ENCODE assay signal across 23 cellular contexts in genomic region chr4:90112715-90113114, GRCh38. TPM values are rescaled to one million over a fixed set of nuclear protein-coding genes. Genes with fewer than 3 reads are reported as not detected.
DNase-seq lines count a peak whose midpoint lies in the region; FAIRE-seq and TF ChIP-seq lines count a peak whose summit lies in the region.
"Had no signal": no experiment of that assay in that cellular context is flagged by ENCODE, and none has a peak within 500 bp of the region (broad histone marks: within the 10 kb centered on the region; RNA-seq: fewer than 3 reads in every experiment).

No MANE protein-coding gene starts in this region.

- H3K4me1 ChIP-seq in mesenchymal stem cell (ENCODE audit: control insufficient read depth, insufficient read depth, low read depth, low read length), result no peaks in the 10 kb centered on the region
- H3K4me1 ChIP-seq in neuronal stem cell (ENCODE audit: control insufficient read depth in 2 of 2, insufficient read depth in 1 of 2, low read depth in 1 of 2, low read length in 2 of 2), result no peaks in the 10 kb centered on the region

- no peaks in the 10 kb centered on the region for H3K4me1 Mint-ChIP-seq in activated CD4-positive, alpha-beta memory T cell treated with anti-CD3 and anti-CD28 coated beads, Interleukin-2, amount 10 ng/mL, durations not matched to agents 7 days and 5 days
- H3K4me1 Mint-ChIP-seq: CD8-positive, alpha-beta memory T cell had no signal

- no peaks in the 10 kb centered on the region for H3K9me3 ChIP-seq in mesenchymal stem cell (ENCODE audit: control insufficient read depth, low read length)
- H3K9me3 ChIP-seq in neuronal stem cell (replicated peaks in 1 of 2; ENCODE audit: control insufficient read depth in 2 of 2, insufficient read depth in 1 of 2, low read depth in 1 of 2, low read length in 2 of 2), result no peaks in the 10 kb centered on the region

- H4K8ac ChIP-seq in mesenchymal stem cell (ENCODE audit: low read length) (no peak overlapping the region), neuronal stem cell (ENCODE audit: low read depth, low read length) (no peak overlapping the region)

- peaks cover 5% of the 10 kb centered on the region for H3K27me3 Mint-ChIP-seq in activated CD4-positive, alpha-beta memory T cell treated with anti-CD3 and anti-CD28 coated beads, Interleukin-2, amount 10 ng/mL, durations not matched to agents 7 days and 5 days

- CTCF ChIA-PET in activated CD4-positive, alpha-beta memory T cell treated with anti-CD3 and anti-CD28 coated beads, Interleukin-2, amount 10 ng/mL, durations not matched to agents 7 days and 5 days (lab: Charles Lee), result no interaction called here

- peak; percentile 17 for DNase-seq in Daoy (ENCODE audit: low read depth)
- DNase-seq in M059J (ENCODE audit: low read depth), result peak; percentile 43
- peak; percentile 30 for DNase-seq in bronchial epithelial cell (ENCODE audit: low read depth)
- peak; percentile 47 for DNase-seq in mesenchymal stem cell
- no peak for DNase-seq in DMS 273 (lab: John Stamatoyannopoulos, UW; ENCODE audit: unreplicated experiment)
- DNase-seq in activated CD4-positive, alpha-beta memory T cell treated with anti-CD3 and anti-CD28 coated beads, Interleukin-2, amount 10 ng/mL, durations not matched to agents 7 days and 5 days, result no peak
- DNase-seq in neuronal stem cell (ENCODE audit: low spot score), result no peak
- DNase-seq: Calu3; CD8-positive, alpha-beta memory T cell; GDM1; GM23248; HCEC 1CT; IMR-90; NCI-H1417; NCI-H187; NCI-H446; NCI-H526; RPMI8226; SHP77 treated with DMSO at 0.1 percent for 48 hours; SW 1271 had no signal

- H3K79me1 ChIP-seq in mesenchymal stem cell (replicated peaks; ENCODE audit: low read length, poor library complexity, severe bottlenecking) (no peaks in the 10 kb centered on the region), neuronal stem cell (ENCODE audit: low read depth, low read length) (no peaks in the 10 kb centered on the region)

- WGBS in mesenchymal stem cell, result 20% methylated on average over 1 of the region's 2 CpGs
- no CpG with 5 or more reads among the region's 2 CpGs for WGBS in neuronal stem cell (ENCODE audit: extremely low coverage in 2 of 2, insufficient read length in 2 of 2, insufficient replicate concordance in 1 of 2), 2 donors

- H3K4me3 ChIP-seq in bronchial epithelial cell (ENCODE audit: low read depth, low read length), result no peak overlapping the region
- H3K4me3 ChIP-seq in mesenchymal stem cell (ENCODE audit: insufficient read depth in 1 of 2, low read depth in 1 of 2, low read length in 2 of 2), result no peak overlapping the region
- H3K4me3 ChIP-seq in neuronal stem cell (ENCODE audit: low read length in 2 of 2), result no peak overlapping the region
- H3K4me3 ChIP-seq: GM23248, SK-N-MC had no signal

- no peak overlapping the region for H2BK5ac ChIP-seq in mesenchymal stem cell (ENCODE audit: low read depth, low read length, poor library complexity, severe bottlenecking)
- no peak overlapping the region for H2BK5ac ChIP-seq in neuronal stem cell (ENCODE audit: low read length)

- POLR2A ChIA-PET in activated CD4-positive, alpha-beta memory T cell treated with anti-CD3 and anti-CD28 coated beads, Interleukin-2, amount 10 ng/mL, durations not matched to agents 7 days and 5 days (lab: Charles Lee), result no interaction called here

- no peak overlapping the region for H3K18ac ChIP-seq in mesenchymal stem cell (ENCODE audit: low read depth in 1 of 2, low read length in 2 of 2)
- H3K18ac ChIP-seq in neuronal stem cell (ENCODE audit: low read length), result no peak overlapping the region

- H3K36me3 ChIP-seq in bronchial epithelial cell (ENCODE audit: control insufficient read depth, insufficient read depth, low read length) (no peaks in the 10 kb centered on the region), mesenchymal stem cell (ENCODE audit: control insufficient read depth in 1 of 2, insufficient read depth in 2 of 2, low read depth in 1 of 2, low read length in 2 of 2) (no peaks in the 10 kb centered on the region), neuronal stem cell (replicated peaks in 1 of 2; ENCODE audit: control insufficient read depth in 2 of 2, insufficient read depth in 2 of 2, low read length in 2 of 2) (no peaks in the 10 kb centered on the region)

- no peak for TF ChIP-seq CTCF in bronchial epithelial cell (IDR thresholded peaks at IDR 0.05; ENCODE audit: insufficient read depth, low read length, severe bottlenecking)

- H3K14ac ChIP-seq in mesenchymal stem cell (ENCODE audit: low read length in 2 of 2) (no peak overlapping the region), neuronal stem cell (ENCODE audit: low read length) (no peak overlapping the region)

- no peak overlapping the region for H2BK120ac ChIP-seq in mesenchymal stem cell (ENCODE audit: low read depth, low read length)
- no peak overlapping the region for H2BK120ac ChIP-seq in neuronal stem cell (ENCODE audit: low read depth, low read length)

- H3K27ac ChIP-seq in mesenchymal stem cell (ENCODE audit: low read length, poor library complexity, severe bottlenecking) (no peak overlapping the region), neuronal stem cell (replicated peaks; ENCODE audit: low read length) (no peak overlapping the region)
- H3K27ac ChIP-seq: C4-2B, GM23248, KMS-11, SK-N-MC had no signal

- H2BK12ac ChIP-seq in mesenchymal stem cell (ENCODE audit: low read length in 2 of 2) (no peak overlapping the region), neuronal stem cell (ENCODE audit: low read length) (no peak overlapping the region)

- H3K4ac ChIP-seq in mesenchymal stem cell (ENCODE audit: low read depth in 1 of 2, low read length in 2 of 2) (no peak overlapping the region), neuronal stem cell (ENCODE audit: low read length) (no peak overlapping the region)

- H3K36me3 Mint-ChIP-seq in activated CD4-positive, alpha-beta memory T cell treated with anti-CD3 and anti-CD28 coated beads, Interleukin-2, amount 10 ng/mL, durations not matched to agents 7 days and 5 days (ENCODE audit: low read depth), result no peaks in the 10 kb centered on the region
- H3K36me3 Mint-ChIP-seq: CD8-positive, alpha-beta memory T cell had no signal

- H4K91ac ChIP-seq in mesenchymal stem cell (ENCODE audit: low read length) (no peak overlapping the region), neuronal stem cell (ENCODE audit: low read depth, low read length, poor library complexity) (no peak overlapping the region)

- no peak overlapping the region for H3K27ac Mint-ChIP-seq in activated CD4-positive, alpha-beta memory T cell treated with anti-CD3 and anti-CD28 coated beads, Interleukin-2, amount 10 ng/mL, durations not matched to agents 7 days and 5 days
- H3K27ac Mint-ChIP-seq: CD8-positive, alpha-beta memory T cell had no signal

- H2BK15ac ChIP-seq in mesenchymal stem cell (ENCODE audit: low read depth, poor library complexity, severe bottlenecking), result no peak overlapping the region
- H2BK15ac ChIP-seq in neuronal stem cell (ENCODE audit: low read length), result no peak overlapping the region

- no peak overlapping the region for H3K4me3 Mint-ChIP-seq in activated CD4-positive, alpha-beta memory T cell treated with anti-CD3 and anti-CD28 coated beads, Interleukin-2, amount 10 ng/mL, durations not matched to agents 7 days and 5 days
- H3K4me3 Mint-ChIP-seq: CD8-positive, alpha-beta memory T cell had no signal

- H3K27me3 ChIP-seq in bronchial epithelial cell (ENCODE audit: control insufficient read depth, insufficient read depth, low read length) (no peaks in the 10 kb centered on the region), mesenchymal stem cell (ENCODE audit: control insufficient read depth in 1 of 2, insufficient read depth in 1 of 2, low read length in 2 of 2) (no peaks in the 10 kb centered on the region), neuronal stem cell (ENCODE audit: control insufficient read depth in 3 of 3, insufficient read depth in 3 of 3, low read depth in 1 of 3, low read length in 3 of 3) (peaks cover 0 to 2% (median 0%) of the 10 kb centered on the region in 3 experiments)

- no peak for FAIRE-seq in bronchial epithelial cell (lab: Jason Lieb, UNC)

- H2AK5ac ChIP-seq in mesenchymal stem cell (ENCODE audit: low read length, severe bottlenecking) (no peak overlapping the region), neuronal stem cell (ENCODE audit: low read depth, low read length) (no peak overlapping the region)

- H3K9me3 Mint-ChIP-seq in activated CD4-positive, alpha-beta memory T cell treated with anti-CD3 and anti-CD28 coated beads, Interleukin-2, amount 10 ng/mL, durations not matched to agents 7 days and 5 days, result no peaks in the 10 kb centered on the region

- H3K4me2 ChIP-seq in mesenchymal stem cell (ENCODE audit: low read length, poor library complexity, severe bottlenecking) (no peak overlapping the region), neuronal stem cell (ENCODE audit: insufficient read depth, low read length, poor library complexity, severe bottlenecking) (no peak overlapping the region)
- H3K4me2 ChIP-seq: KMS-11 had no signal

- H3K23ac ChIP-seq in mesenchymal stem cell (ENCODE audit: low read length in 2 of 2) (no peak overlapping the region), neuronal stem cell (ENCODE audit: low read depth, low read length, poor library complexity) (no peak overlapping the region)

- H2AFZ ChIP-seq in mesenchymal stem cell (ENCODE audit: low read depth, low read length) (no peak overlapping the region), neuronal stem cell (ENCODE audit: low read length) (no peak overlapping the region)
- H2AFZ ChIP-seq: GM23248 had no signal

- H3K9ac ChIP-seq in mesenchymal stem cell (ENCODE audit: low read length), result no peak overlapping the region
- H3K9ac ChIP-seq in neuronal stem cell (ENCODE audit: low read depth, low read length, poor library complexity), result no peak overlapping the region
- H3K9ac ChIP-seq: GM23248, KMS-11 had no signal

RNA-seq across cellular contexts. Expression of gene CCSER1, which starts 14.5 kb away (rescaled TPM):
- 0.80 and 1.0 TPM in 2 replicates for total RNA-seq in Daoy (2014; rRNA removed; shearing (Covaris generic))
- total RNA-seq in M059J (2014; rRNA removed; shearing (Covaris generic)), result not detected in 2 replicates
- 6.6 and 10.9 TPM in 2 replicates for total RNA-seq in bronchial epithelial cell
- polyA plus RNA-seq in mesenchymal stem cell (2013, experiment 1 of 2), result 0.01 TPM
- 0.04 TPM for polyA plus RNA-seq in mesenchymal stem cell (2013, experiment 2 of 2)
- under 1 TPM; 0.50 to 0.73 TPM for total RNA-seq in activated CD4-positive, alpha-beta memory T cell treated with anti-CD3 and anti-CD28 coated beads, Interleukin-2, amount 10 ng/mL, durations not matched to agents 7 days and 5 days
- 0.08 TPM for polyA plus RNA-seq in neuronal stem cell (2013, experiment 1 of 2)
- 0.11 TPM for polyA plus RNA-seq in neuronal stem cell (2013, experiment 2 of 2)
- total RNA-seq: GM23248, IMR-90 had no signal
- polyA plus RNA-seq: GM23248, IMR-90 had no signal

Comparison
In these comparisons a context has a peak if more than half of its experiments do, and no peak if none do; other contexts are left out.
1. DNase-seq: peak in Daoy (single experiment), M059J (single experiment), bronchial epithelial cell (single experiment) and mesenchymal stem cell (single experiment); none in DMS 273 (single experiment), activated CD4-positive, alpha-beta memory T cell treated with anti-CD3 and anti-CD28 coated beads, Interleukin-2, amount 10 ng/mL, durations not matched to agents 7 days and 5 days (single experiment) and neuronal stem cell (single experiment).